In the genomic region with DNA sequence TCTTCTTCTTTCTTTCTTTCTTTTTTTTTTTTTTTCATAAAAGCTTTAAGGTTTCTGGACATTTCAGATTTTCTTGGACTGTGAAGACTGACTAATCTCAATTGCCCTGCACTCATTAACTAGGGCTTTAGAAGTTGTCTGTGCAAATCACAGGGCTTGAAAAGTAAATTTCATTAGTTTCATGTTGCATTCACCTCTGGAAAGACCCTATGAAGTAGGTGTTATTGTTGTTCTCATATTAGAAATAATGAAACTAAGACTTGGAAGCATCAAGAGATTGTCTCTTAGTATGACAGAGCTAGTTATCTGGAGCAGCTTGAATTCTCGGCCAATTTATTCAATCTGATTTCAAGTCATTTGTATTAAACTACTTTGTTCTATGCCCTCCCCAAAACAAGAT, we compare ENCODE assay signal across 1 cellular context.
TF ChIP-seq lines count a peak whose summit lies in the region.

No MANE protein-coding gene starts in this region.

TF ChIP-seq in GM23338, 12 proteins besides CTCF, POLR2A, EP300 and RAD21 (continued from another document):
- TF ChIP-seq, protein P1, sequence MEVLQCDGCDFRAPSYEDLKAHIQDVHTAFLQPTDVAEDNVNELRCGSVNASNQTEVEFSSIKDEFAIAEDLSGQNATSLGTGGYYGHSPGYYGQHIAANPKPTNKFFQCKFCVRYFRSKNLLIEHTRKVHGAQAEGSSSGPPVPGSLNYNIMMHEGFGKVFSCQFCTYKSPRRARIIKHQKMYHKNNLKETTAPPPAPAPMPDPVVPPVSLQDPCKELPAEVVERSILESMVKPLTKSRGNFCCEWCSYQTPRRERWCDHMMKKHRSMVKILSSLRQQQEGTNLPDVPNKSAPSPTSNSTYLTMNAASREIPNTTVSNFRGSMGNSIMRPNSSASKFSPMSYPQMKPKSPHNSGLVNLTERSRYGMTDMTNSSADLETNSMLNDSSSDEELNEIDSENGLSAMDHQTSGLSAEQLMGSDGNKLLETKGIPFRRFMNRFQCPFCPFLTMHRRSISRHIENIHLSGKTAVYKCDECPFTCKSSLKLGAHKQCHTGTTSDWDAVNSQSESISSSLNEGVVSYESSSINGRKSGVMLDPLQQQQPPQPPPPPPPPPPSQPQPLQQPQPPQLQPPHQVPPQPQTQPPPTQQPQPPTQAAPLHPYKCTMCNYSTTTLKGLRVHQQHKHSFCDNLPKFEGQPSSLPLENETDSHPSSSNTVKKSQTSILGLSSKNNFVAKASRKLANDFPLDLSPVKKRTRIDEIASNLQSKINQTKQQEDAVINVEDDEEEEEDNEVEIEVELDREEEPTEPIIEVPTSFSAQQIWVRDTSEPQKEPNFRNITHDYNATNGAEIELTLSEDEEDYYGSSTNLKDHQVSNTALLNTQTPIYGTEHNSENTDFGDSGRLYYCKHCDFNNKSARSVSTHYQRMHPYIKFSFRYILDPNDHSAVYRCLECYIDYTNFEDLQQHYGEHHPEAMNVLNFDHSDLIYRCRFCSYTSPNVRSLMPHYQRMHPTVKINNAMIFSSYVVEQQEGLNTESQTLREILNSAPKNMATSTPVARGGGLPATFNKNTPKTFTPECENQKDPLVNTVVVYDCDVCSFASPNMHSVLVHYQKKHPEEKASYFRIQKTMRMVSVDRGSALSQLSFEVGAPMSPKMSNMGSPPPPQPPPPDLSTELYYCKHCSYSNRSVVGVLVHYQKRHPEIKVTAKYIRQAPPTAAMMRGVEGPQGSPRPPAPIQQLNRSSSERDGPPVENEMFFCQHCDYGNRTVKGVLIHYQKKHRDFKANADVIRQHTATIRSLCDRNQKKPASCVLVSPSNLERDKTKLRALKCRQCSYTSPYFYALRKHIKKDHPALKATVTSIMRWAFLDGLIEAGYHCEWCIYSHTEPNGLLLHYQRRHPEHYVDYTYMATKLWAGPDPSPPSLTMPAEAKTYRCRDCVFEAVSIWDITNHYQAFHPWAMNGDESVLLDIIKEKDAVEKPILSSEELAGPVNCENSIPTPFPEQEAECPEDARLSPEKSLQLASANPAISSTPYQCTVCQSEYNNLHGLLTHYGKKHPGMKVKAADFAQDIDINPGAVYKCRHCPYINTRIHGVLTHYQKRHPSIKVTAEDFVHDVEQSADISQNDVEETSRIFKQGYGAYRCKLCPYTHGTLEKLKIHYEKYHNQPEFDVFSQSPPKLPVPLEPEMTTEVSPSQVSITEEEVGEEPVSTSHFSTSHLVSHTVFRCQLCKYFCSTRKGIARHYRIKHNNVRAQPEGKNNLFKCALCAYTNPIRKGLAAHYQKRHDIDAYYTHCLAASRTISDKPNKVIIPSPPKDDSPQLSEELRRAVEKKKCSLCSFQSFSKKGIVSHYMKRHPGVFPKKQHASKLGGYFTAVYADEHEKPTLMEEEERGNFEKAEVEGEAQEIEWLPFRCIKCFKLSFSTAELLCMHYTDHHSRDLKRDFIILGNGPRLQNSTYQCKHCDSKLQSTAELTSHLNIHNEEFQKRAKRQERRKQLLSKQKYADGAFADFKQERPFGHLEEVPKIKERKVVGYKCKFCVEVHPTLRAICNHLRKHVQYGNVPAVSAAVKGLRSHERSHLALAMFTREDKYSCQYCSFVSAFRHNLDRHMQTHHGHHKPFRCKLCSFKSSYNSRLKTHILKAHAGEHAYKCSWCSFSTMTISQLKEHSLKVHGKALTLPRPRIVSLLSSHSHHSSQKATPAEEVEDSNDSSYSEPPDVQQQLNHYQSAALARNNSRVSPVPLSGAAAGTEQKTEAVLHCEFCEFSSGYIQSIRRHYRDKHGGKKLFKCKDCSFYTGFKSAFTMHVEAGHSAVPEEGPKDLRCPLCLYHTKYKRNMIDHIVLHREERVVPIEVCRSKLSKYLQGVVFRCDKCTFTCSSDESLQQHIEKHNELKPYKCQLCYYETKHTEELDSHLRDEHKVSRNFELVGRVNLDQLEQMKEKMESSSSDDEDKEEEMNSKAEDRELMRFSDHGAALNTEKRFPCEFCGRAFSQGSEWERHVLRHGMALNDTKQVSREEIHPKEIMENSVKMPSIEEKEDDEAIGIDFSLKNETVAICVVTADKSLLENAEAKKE (CRISPR knock-in tag; IDR thresholded peaks at IDR 0.05): no peak
- no peak for TF ChIP-seq EZH2phosphoT487 (IDR thresholded peaks at IDR 0.05; ENCODE audit: unreplicated experiment)
TF ChIP-seq in GM23338: peak in this region for 0.
